ENCODE assay signal across 22 cellular contexts in the genomic region with DNA sequence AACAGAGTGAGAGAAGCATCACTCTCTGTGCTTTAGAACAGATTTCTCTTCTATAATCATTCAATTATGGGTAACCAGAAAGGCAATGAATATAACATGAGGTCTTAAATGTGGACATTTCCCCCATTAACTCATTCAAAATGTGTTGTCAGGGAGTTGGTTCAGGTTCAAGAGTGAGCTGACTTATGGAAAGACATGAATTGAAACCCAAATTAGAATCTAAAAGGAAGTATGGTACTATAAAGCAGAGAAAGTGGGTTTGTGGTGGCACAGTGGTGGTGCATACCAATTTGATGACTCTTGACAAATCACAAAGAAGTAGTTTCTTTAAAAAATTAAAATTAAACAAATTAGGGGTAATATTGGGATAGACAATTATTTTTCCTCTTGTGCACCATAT.
DNase-seq lines count a peak whose midpoint lies in the region; ATAC-seq, FAIRE-seq and TF ChIP-seq lines count a peak whose summit lies in the region.
"Had no signal": no experiment of that assay in that cellular context is flagged by ENCODE, and none has a peak within 500 bp of the region (broad histone marks: within the 10 kb centered on the region; RNA-seq: fewer than 3 reads in every experiment).

No MANE protein-coding gene starts in this region.

- H3K14ac ChIP-seq in mesenchymal stem cell (ENCODE audit: low read length in 2 of 2): no peak overlapping the region

- H3K27me3 ChIP-seq in left ventricle myocardium inferior (ENCODE audit: low read depth) (no peaks in the 10 kb centered on the region), right cardiac atrium (ENCODE audit: control insufficient read depth, insufficient read depth) (no peaks in the 10 kb centered on the region), astrocyte (ENCODE audit: insufficient read depth, low read length) (no peaks in the 10 kb centered on the region), mesenchymal stem cell (ENCODE audit: control insufficient read depth in 1 of 2, insufficient read depth in 1 of 2, low read length in 2 of 2) (no peaks in the 10 kb centered on the region), MM.1S (replicated peaks; ENCODE audit: insufficient read depth, low read length) (no peaks in the 10 kb centered on the region)
- H3K27me3 ChIP-seq: BLaER1 treated with 17β-estradiol and CSF1 and Interleukin-3, amounts not matched to agents 10 nM and 100 nM had no signal

- H3K9me2 ChIP-seq in MM.1S (replicated peaks; ENCODE audit: insufficient read depth, low read length): no peaks in the 10 kb centered on the region

- ATAC-seq in right cardiac atrium (no peak), HG03280 (IDR thresholded peaks at IDR 0.05; ENCODE audit: unreplicated experiment) (no peak)
- ATAC-seq: CD8-positive, alpha-beta T cell; K562; PC-3; SK-N-SH treated with all-trans-retinoic acid at 6 μM for 48 hours had no signal

- no peaks in the 10 kb centered on the region for H3K9me3 Mint-ChIP-seq in astrocyte (ENCODE audit: unreplicated experiment)

- no peak for DNase-seq in left ventricle myocardium inferior
- DNase-seq in right cardiac atrium: no peak
- DNase-seq in astrocyte (ENCODE audit: low read depth): no peak
- DNase-seq in mesenchymal stem cell: no peak
- DNase-seq in iPS-NIHi11 (ENCODE audit: low spot score): no peak
- DNase-seq in MM.1S: no peak
- DNase-seq in H54 (ENCODE audit: insufficient read length, low spot score): no peak
- DNase-seq: Calu3; CD8-positive, alpha-beta T cell; NCI-H187; NCI-H345; NCI-H526; PC-3; SIG-M5 had no signal

- H3K4ac ChIP-seq in mesenchymal stem cell (ENCODE audit: low read depth in 1 of 2, low read length in 2 of 2): no peak overlapping the region

- H3K23ac ChIP-seq in mesenchymal stem cell (ENCODE audit: low read length in 2 of 2): no peak overlapping the region

- H3K4me1 Mint-ChIP-seq in astrocyte (ENCODE audit: low read depth, unreplicated experiment): peaks cover 27% of the 10 kb centered on the region

- H2BK5ac ChIP-seq in mesenchymal stem cell (ENCODE audit: low read depth, low read length, poor library complexity, severe bottlenecking): no peak overlapping the region

- no peaks in the 10 kb centered on the region for H3K9me3 ChIP-seq in left ventricle myocardium inferior (replicated peaks)
- H3K9me3 ChIP-seq in right cardiac atrium (ENCODE audit: control insufficient read depth, low read length): no peaks in the 10 kb centered on the region
- no peaks in the 10 kb centered on the region for H3K9me3 ChIP-seq in astrocyte (ENCODE audit: insufficient read depth, low read depth, low read length)
- H3K9me3 ChIP-seq in mesenchymal stem cell (ENCODE audit: control insufficient read depth, low read length): no peaks in the 10 kb centered on the region
- H3K9me3 ChIP-seq in MM.1S (replicated peaks; ENCODE audit: insufficient read depth, low read length): no peaks in the 10 kb centered on the region
- H3K9me3 ChIP-seq: BLaER1 treated with 17β-estradiol and CSF1 and Interleukin-3, amounts not matched to agents 10 nM and 100 nM; HAP-1 had no signal

- no peak overlapping the region for H3K4me3 Mint-ChIP-seq in astrocyte (ENCODE audit: unreplicated experiment)
- H3K4me3 Mint-ChIP-seq: CD8-positive, alpha-beta T cell had no signal

- H3F3A ChIP-seq in MM.1S (ENCODE audit: insufficient read depth, low read length): no peaks in the 10 kb centered on the region

- H3K4me1 ChIP-seq in left ventricle myocardium inferior (peaks cover 20% of the 10 kb centered on the region), right cardiac atrium (ENCODE audit: control insufficient read depth, insufficient read depth, low read length) (peaks cover 2% of the 10 kb centered on the region), astrocyte (ENCODE audit: insufficient read depth, low read length) (no peaks in the 10 kb centered on the region), mesenchymal stem cell (ENCODE audit: control insufficient read depth, insufficient read depth, low read depth, low read length) (peaks cover 1% of the 10 kb centered on the region), MM.1S (ENCODE audit: low read length) (no peaks in the 10 kb centered on the region)
- H3K4me1 ChIP-seq: BLaER1 treated with 17β-estradiol and CSF1 and Interleukin-3, amounts not matched to agents 10 nM and 100 nM; HAP-1 had no signal

- no peak for TF ChIP-seq CTCF in left ventricle myocardium inferior (IDR thresholded peaks at IDR 0.05; ENCODE audit: borderline replicate concordance)
- TF ChIP-seq CTCF in astrocyte (IDR thresholded peaks at IDR 0.05; ENCODE audit: insufficient read depth, low read depth, low read length): no peak
- no peak for TF ChIP-seq CTCF in MM.1S (IDR thresholded peaks at IDR 0.05; ENCODE audit: low read length)

- H3K27me3 Mint-ChIP-seq in astrocyte (ENCODE audit: low read depth, unreplicated experiment): no peaks in the 10 kb centered on the region

- no peak overlapping the region for H3K18ac ChIP-seq in mesenchymal stem cell (ENCODE audit: low read depth in 1 of 2, low read length in 2 of 2)

- H3K27ac Mint-ChIP-seq in astrocyte (ENCODE audit: unreplicated experiment): peak overlapping the region; percentile 87
- H3K27ac Mint-ChIP-seq: CD8-positive, alpha-beta T cell had no signal

- FAIRE-seq in astrocyte (lab: Jason Lieb, UNC) (no peak), H54 (lab: Jason Lieb, UNC) (no peak)
- FAIRE-seq: A204.1, GM12891, K562 had no signal

- no peak overlapping the region for H2BK12ac ChIP-seq in mesenchymal stem cell (ENCODE audit: low read length in 2 of 2)

- no peak overlapping the region for H2AK5ac ChIP-seq in mesenchymal stem cell (ENCODE audit: low read length, severe bottlenecking)

- no peak for TF ChIP-seq POLR2A in H54 (IDR thresholded peaks at IDR 0.05; ENCODE audit: low read depth, low read length)

- H2BK120ac ChIP-seq in mesenchymal stem cell (ENCODE audit: low read depth, low read length): no peak overlapping the region

- H4K8ac ChIP-seq in mesenchymal stem cell (ENCODE audit: low read length): no peak overlapping the region

- no peak overlapping the region for H3K4me3 ChIP-seq in left ventricle myocardium inferior
- no peak overlapping the region for H3K4me3 ChIP-seq in right cardiac atrium (ENCODE audit: low read length)
- H3K4me3 ChIP-seq in astrocyte (ENCODE audit: insufficient read depth, low read depth, low read length): no peak overlapping the region
- no peak overlapping the region for H3K4me3 ChIP-seq in mesenchymal stem cell (ENCODE audit: insufficient read depth in 1 of 2, low read depth in 1 of 2, low read length in 2 of 2)
- no peak overlapping the region for H3K4me3 ChIP-seq in MM.1S (ENCODE audit: low read length)
- H3K4me3 ChIP-seq: BLaER1 treated with 17β-estradiol and CSF1 and Interleukin-3, amounts not matched to agents 10 nM and 100 nM; HAP-1; K562 had no signal

- H3K36me3 Mint-ChIP-seq in astrocyte (ENCODE audit: low read depth, unreplicated experiment): no peaks in the 10 kb centered on the region
- H3K36me3 Mint-ChIP-seq: CD8-positive, alpha-beta T cell had no signal

- H3K27ac ChIP-seq in left ventricle myocardium inferior (replicated peaks) (peak overlapping the region; percentile 68), right cardiac atrium (ENCODE audit: low read length) (no peak overlapping the region), astrocyte (ENCODE audit: low read depth, low read length) (no peak overlapping the region), mesenchymal stem cell (ENCODE audit: low read length, poor library complexity, severe bottlenecking) (peak overlapping the region; percentile 74), MM.1S (ENCODE audit: low read length) (no peak overlapping the region)
- H3K27ac ChIP-seq: BLaER1 treated with 17β-estradiol and CSF1 and Interleukin-3, amounts not matched to agents 10 nM and 100 nM; RWPE1 had no signal

- no peak overlapping the region for H3K4me2 ChIP-seq in astrocyte (ENCODE audit: low read length)
- no peak overlapping the region for H3K4me2 ChIP-seq in mesenchymal stem cell (ENCODE audit: low read length, poor library complexity, severe bottlenecking)
- H3K4me2 ChIP-seq in MM.1S (ENCODE audit: low read depth, low read length): no peak overlapping the region

- H4K91ac ChIP-seq in mesenchymal stem cell (ENCODE audit: low read length): no peak overlapping the region

- no peak overlapping the region for H2BK15ac ChIP-seq in mesenchymal stem cell (ENCODE audit: low read depth, poor library complexity, severe bottlenecking)

- H2AFZ ChIP-seq in astrocyte (ENCODE audit: low read depth, low read length): no peak overlapping the region
- no peak overlapping the region for H2AFZ ChIP-seq in mesenchymal stem cell (ENCODE audit: low read depth, low read length)
- H2AFZ ChIP-seq in MM.1S (ENCODE audit: low read length): no peak overlapping the region

- H3K9ac ChIP-seq in astrocyte (ENCODE audit: low read length) (no peak overlapping the region), mesenchymal stem cell (ENCODE audit: low read length) (peak overlapping the region; percentile 11), MM.1S (ENCODE audit: low read length) (no peak overlapping the region)
- H3K9ac ChIP-seq: BLaER1 treated with 17β-estradiol and CSF1 and Interleukin-3, amounts not matched to agents 10 nM and 100 nM had no signal

- intact Hi-C loops in left ventricle myocardium inferior (cut with micrococcal nuclease): no loop called here
- intact Hi-C loops in right cardiac atrium (cut with DNase I): no loop called here

- H3K79me1 ChIP-seq in mesenchymal stem cell (replicated peaks; ENCODE audit: low read length, poor library complexity, severe bottlenecking): no peaks in the 10 kb centered on the region

- no peaks in the 10 kb centered on the region for H3K79me2 ChIP-seq in astrocyte (ENCODE audit: insufficient read depth, low read length)
- H3K79me2 ChIP-seq in MM.1S (ENCODE audit: low read length): no peaks in the 10 kb centered on the region

- no peaks in the 10 kb centered on the region for H3K36me3 ChIP-seq in left ventricle myocardium inferior
- H3K36me3 ChIP-seq in astrocyte (ENCODE audit: insufficient read depth, low read length): no peaks in the 10 kb centered on the region
- H3K36me3 ChIP-seq in mesenchymal stem cell (ENCODE audit: control insufficient read depth in 1 of 2, insufficient read depth in 2 of 2, low read depth in 1 of 2, low read length in 2 of 2): no peaks in the 10 kb centered on the region
- H3K36me3 ChIP-seq in MM.1S (replicated peaks; ENCODE audit: insufficient read depth, low read length): no peaks in the 10 kb centered on the region
- H3K36me3 ChIP-seq: BLaER1 treated with 17β-estradiol and CSF1 and Interleukin-3, amounts not matched to agents 10 nM and 100 nM; HAP-1 had no signal

- H4K20me1 ChIP-seq in astrocyte (ENCODE audit: insufficient read depth, low read length): no peaks in the 10 kb centered on the region
- H4K20me1 ChIP-seq in MM.1S (ENCODE audit: insufficient read depth, low read length): no peaks in the 10 kb centered on the region
- H4K20me1 ChIP-seq: BLaER1 treated with 17β-estradiol and CSF1 and Interleukin-3, amounts not matched to agents 10 nM and 100 nM had no signal

Comparison
In these comparisons a context has a peak if more than half of its experiments do, and no peak if none do; other contexts are left out.
1. H3K27ac ChIP-seq: peak in left ventricle myocardium inferior (single experiment) and mesenchymal stem cell (single experiment); none in right cardiac atrium (single experiment), astrocyte (single experiment) and MM.1S (single experiment).